ENCODE assay signal across 8 cellular contexts in the genomic region with DNA sequence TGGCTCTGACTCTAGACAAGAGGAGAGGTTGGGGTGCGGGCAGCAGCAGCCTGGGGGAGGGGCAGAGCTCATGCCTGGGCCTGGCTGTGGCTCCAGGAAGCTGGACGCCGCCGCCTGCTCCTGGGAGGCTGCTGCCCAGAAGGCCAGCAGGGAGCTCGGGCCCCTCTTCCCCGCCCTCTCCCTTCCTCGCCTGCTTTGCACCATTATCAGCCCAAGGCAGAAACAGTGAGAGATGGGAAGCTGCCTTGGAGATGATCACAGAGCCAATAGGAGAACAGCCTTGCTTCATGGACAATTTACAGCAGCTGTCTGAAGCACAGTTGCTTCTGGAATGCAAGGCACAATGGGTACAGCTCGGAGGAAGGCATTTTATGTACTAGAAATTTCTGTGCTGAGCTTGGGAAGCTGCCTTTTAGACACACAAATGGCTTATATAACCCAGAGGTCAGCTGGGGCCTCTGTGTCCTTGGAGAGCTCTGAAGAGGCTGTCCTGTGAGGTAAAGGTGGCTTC. TPM values are rescaled to one million over a fixed set of nuclear protein-coding genes. Genes with fewer than 3 reads are reported as not detected.
DNase-seq lines count a peak whose midpoint lies in the region; ATAC-seq, FAIRE-seq and TF ChIP-seq lines count a peak whose summit lies in the region.

No MANE protein-coding gene starts in this region.

- H3K4me2 ChIP-seq in GM23248 (ENCODE audit: unreplicated experiment): peak overlapping the region; percentile 26

- no peaks in the 10 kb centered on the region for H3K9me2 ChIP-seq in GM23248 (ENCODE audit: insufficient read depth)

- no peaks in the 10 kb centered on the region for H3K9me3 ChIP-seq in GM23248 (ENCODE audit: low read depth)

- no peak for ATAC-seq in HG02588 (IDR thresholded peaks at IDR 0.05; ENCODE audit: unreplicated experiment)

- peak; percentile 59 for DNase-seq in GM23248
- DNase-seq in brain pericyte (ENCODE audit: low read depth, low spot score): peak; percentile 25
- peak; percentile 91 for DNase-seq in islet precursor cell
- peak; percentile 36 for DNase-seq in skeletal muscle cell (ENCODE audit: low read depth)
- DNase-seq in SHP77 treated with DMSO at 0.1 percent for 48 hours (lab: John Stamatoyannopoulos, UW): no peak
- DNase-seq in GM19240 (ENCODE audit: insufficient read length, low spot score): no peak
- DNase-seq in D721Med (ENCODE audit: insufficient read length, low spot score): no peak

- peak overlapping the region; percentile 27 for H3K27ac ChIP-seq in GM23248

- H3K4me3 ChIP-seq in GM23248 (no peak overlapping the region), skeletal muscle cell (ENCODE audit: low read depth, low read length) (no peak overlapping the region)

- H4K20me1 ChIP-seq in GM23248 (ENCODE audit: insufficient read depth): no peaks in the 10 kb centered on the region

- in situ Hi-C loops in GM23248 (cut with MboI): no loop called here

- peak overlapping the region; percentile 38 for H3K9ac ChIP-seq in GM23248

- no peak for TF ChIP-seq CTCF in D721Med (IDR thresholded peaks at IDR 0.05; ENCODE audit: insufficient read depth, missing control alignments)

- H3K4me1 ChIP-seq in GM23248 (ENCODE audit: insufficient read depth): peaks cover 22% of the 10 kb centered on the region

- H2AFZ ChIP-seq in GM23248: peak overlapping the region; percentile 83

- WGBS in GM23248 (ENCODE audit: low coverage in 1 of 2, low lambda C conversion rate in 2 of 2, missing lambda C conversion rate in 2 of 2), 2 experiments: 5 to 6% methylated on average over 2 to 8 of the region's 8 CpGs

- H3K79me2 ChIP-seq in GM23248 (ENCODE audit: insufficient read depth): no peaks in the 10 kb centered on the region

- no peaks in the 10 kb centered on the region for H3F3A ChIP-seq in GM23248 (ENCODE audit: insufficient read depth)

- no peak for FAIRE-seq in D721Med (lab: Jason Lieb, UNC)

- H3K27me3 ChIP-seq in GM23248 (replicated peaks; ENCODE audit: insufficient read depth): peaks cover 3% of the 10 kb centered on the region; the same call in 1 of the 2 replicates

- no peaks in the 10 kb centered on the region for H3K36me3 ChIP-seq in GM23248 (ENCODE audit: low read depth)

RNA-seq across cellular contexts. Expression of a gene that starts 55.3 kb away (rescaled TPM):
- 0.76 and 0.86 TPM in 2 replicates for total RNA-seq in GM23248 (2014; rRNA removed; shearing (Covaris generic))
- 0.56 and 0.75 TPM in 2 replicates for polyA plus RNA-seq in GM23248 (2016; fragmentation: Nextera tagmentation; extraction: Ambion mirVana)

Comparison
In these comparisons a context has a peak if more than half of its experiments do, and no peak if none do; other contexts are left out.
1. DNase-seq: peak in GM23248 (single experiment), brain pericyte (single experiment), islet precursor cell (single experiment) and skeletal muscle cell (single experiment); none in SHP77 treated with DMSO at 0.1 percent for 48 hours (single experiment), GM19240 (single experiment) and D721Med (single experiment).